In the genomic region with DNA sequence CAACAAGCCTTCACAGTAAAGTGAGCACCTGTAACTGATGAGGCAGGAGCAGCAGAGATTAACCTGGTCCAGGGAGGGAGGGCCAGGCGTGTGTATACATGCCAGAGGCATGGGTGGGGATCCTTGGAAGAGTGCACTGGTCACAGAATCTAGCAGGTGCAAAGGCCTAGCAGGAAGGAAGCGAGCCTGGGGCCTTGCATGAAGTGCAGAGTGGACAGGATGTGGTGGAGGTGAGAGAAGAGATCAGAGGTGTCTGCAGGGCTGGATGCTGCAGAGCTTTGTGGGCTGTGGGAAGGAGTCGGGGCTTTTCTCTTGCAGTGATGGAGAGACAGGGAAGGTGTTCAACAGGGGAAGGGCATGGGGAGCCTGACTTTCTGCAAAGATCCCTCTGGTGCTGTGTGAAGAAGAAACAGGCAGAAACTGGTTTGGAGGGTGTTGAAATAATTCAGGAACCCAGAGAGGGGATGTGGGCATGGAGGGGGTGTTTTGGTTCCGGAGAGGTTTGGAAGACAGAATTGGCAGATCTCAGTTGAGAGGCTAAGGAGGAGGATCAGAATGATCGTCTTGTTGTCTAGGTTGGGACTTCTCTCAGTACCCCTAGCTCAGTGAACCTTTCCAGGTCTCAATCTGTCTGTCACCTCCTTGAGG, we compare ENCODE assay signal across 8 cellular contexts. TPM values are rescaled to one million over a fixed set of nuclear protein-coding genes. Genes with fewer than 3 reads are reported as not detected.
DNase-seq lines count a peak whose midpoint lies in the region; ATAC-seq and TF ChIP-seq lines count a peak whose summit lies in the region.

No MANE protein-coding gene starts in this region.

- no peak overlapping the region for H3K4me3 ChIP-seq in adrenal gland

- no peak for TF ChIP-seq POLR2A in adrenal gland (IDR thresholded peaks at IDR 0.05)

- peaks cover 67% of the 10 kb centered on the region for H3K4me1 Mint-ChIP-seq in activated CD8-positive, alpha-beta memory T cell treated with anti-CD3 and anti-CD28 coated beads, Interleukin-2, amount 10 ng/mL, durations not matched to agents 7 days and 5 days
- H3K4me1 Mint-ChIP-seq in stimulated activated memory B cell treated with anti-CD40 and anti-IgM and Interleukin-4, amounts not matched to agents 10 μg/mL and 1 μg/mL and 100 μg/mL, for 72 hours = peaks cover 36% of the 10 kb centered on the region

- intact Hi-C loops in adrenal gland (cut with DNase I) = no loop called here

- TF ChIP-seq CTCF in adrenal gland (IDR thresholded peaks at IDR 0.05) = no peak

- H3K27me3 ChIP-seq in adrenal gland = no peaks in the 10 kb centered on the region

- DNase-seq in activated gamma-delta T cell treated with Interleukin-2 at 50 U/mL for 16 hours (peak; percentile 68), activated gamma-delta T cell (lab: John Stamatoyannopoulos, UW) (no peak), adrenal gland (no peak)
- DNase-seq in activated CD8-positive, alpha-beta memory T cell treated with anti-CD3 and anti-CD28 coated beads, Interleukin-2, amount 10 ng/mL, durations not matched to agents 7 days and 5 days = peak; percentile 92

- 59 to 71% (median 71%) methylated on average over 5 of the region's 5 CpGs for WGBS in adrenal gland, 4 donors

- H3K36me3 ChIP-seq in adrenal gland (replicated peaks in 1 of 2) = no peaks in the 10 kb centered on the region

- no peaks in the 10 kb centered on the region for H3K9me3 Mint-ChIP-seq in activated CD8-positive, alpha-beta memory T cell treated with anti-CD3 and anti-CD28 coated beads, Interleukin-2, amount 10 ng/mL, durations not matched to agents 7 days and 5 days (ENCODE audit: low read depth)
- no peaks in the 10 kb centered on the region for H3K9me3 Mint-ChIP-seq in stimulated activated memory B cell treated with anti-CD40 and anti-IgM and Interleukin-4, amounts not matched to agents 10 μg/mL and 1 μg/mL and 100 μg/mL, for 72 hours

- no peaks in the 10 kb centered on the region for H3K27me3 Mint-ChIP-seq in activated CD8-positive, alpha-beta memory T cell treated with anti-CD3 and anti-CD28 coated beads, Interleukin-2, amount 10 ng/mL, durations not matched to agents 7 days and 5 days
- H3K27me3 Mint-ChIP-seq in stimulated activated memory B cell treated with anti-CD40 and anti-IgM and Interleukin-4, amounts not matched to agents 10 μg/mL and 1 μg/mL and 100 μg/mL, for 72 hours = no peaks in the 10 kb centered on the region

- peaks cover 3 to 13% of the 10 kb centered on the region in 2 donors for H3K4me1 ChIP-seq in adrenal gland (replicated peaks in 1 of 2)

- H3K27ac Mint-ChIP-seq in activated CD8-positive, alpha-beta memory T cell treated with anti-CD3 and anti-CD28 coated beads, Interleukin-2, amount 10 ng/mL, durations not matched to agents 7 days and 5 days = peak overlapping the region; percentile 83
- H3K27ac Mint-ChIP-seq in stimulated activated memory B cell treated with anti-CD40 and anti-IgM and Interleukin-4, amounts not matched to agents 10 μg/mL and 1 μg/mL and 100 μg/mL, for 72 hours = peak overlapping the region; percentile 25

- peaks cover 9% of the 10 kb centered on the region for H3K36me3 Mint-ChIP-seq in activated CD8-positive, alpha-beta memory T cell treated with anti-CD3 and anti-CD28 coated beads, Interleukin-2, amount 10 ng/mL, durations not matched to agents 7 days and 5 days
- no peaks in the 10 kb centered on the region for H3K36me3 Mint-ChIP-seq in stimulated activated memory B cell treated with anti-CD40 and anti-IgM and Interleukin-4, amounts not matched to agents 10 μg/mL and 1 μg/mL and 100 μg/mL, for 72 hours

- no peaks in the 10 kb centered on the region for H3K9me3 ChIP-seq in adrenal gland (replicated peaks in 1 of 3)

- ATAC-seq in HG03571 (IDR thresholded peaks at IDR 0.05; ENCODE audit: unreplicated experiment) = peak; percentile 53
- peak; percentile 59 for ATAC-seq in activated CD8-positive, alpha-beta memory T cell treated with anti-CD3 and anti-CD28 coated beads, Interleukin-2, amount 10 ng/mL, durations not matched to agents 7 days and 5 days
- ATAC-seq in stimulated activated memory B cell treated with anti-CD40 and anti-IgM and Interleukin-4, amounts not matched to agents 10 μg/mL and 1 μg/mL and 100 μg/mL, for 72 hours = peak; percentile 34
- ATAC-seq in HG03520 (IDR thresholded peaks at IDR 0.05; ENCODE audit: unreplicated experiment) = no peak
- no peak for ATAC-seq in HG02759 (IDR thresholded peaks at IDR 0.05; ENCODE audit: unreplicated experiment)

- CTCF ChIA-PET in activated CD8-positive, alpha-beta memory T cell treated with anti-CD3 and anti-CD28 coated beads, Interleukin-2, amount 10 ng/mL, durations not matched to agents 7 days and 5 days (lab: Charles Lee) = interaction anchor here (0.6 to 1.4 kb wide), 11 partner anchors 12 to 162 kb away, joined by 3 to 7 read pairs (median 4); no protein-coding TSS in a partner anchor

- H3K27ac ChIP-seq in adrenal gland = no peak overlapping the region

- peak overlapping the region; percentile 60 for H3K4me3 Mint-ChIP-seq in activated CD8-positive, alpha-beta memory T cell treated with anti-CD3 and anti-CD28 coated beads, Interleukin-2, amount 10 ng/mL, durations not matched to agents 7 days and 5 days
- no peak overlapping the region for H3K4me3 Mint-ChIP-seq in stimulated activated memory B cell treated with anti-CD40 and anti-IgM and Interleukin-4, amounts not matched to agents 10 μg/mL and 1 μg/mL and 100 μg/mL, for 72 hours

RNA-seq across cellular contexts. Expression of a gene that starts 2.6 kb away (rescaled TPM):
- total RNA-seq in activated CD8-positive, alpha-beta memory T cell treated with anti-CD3 and anti-CD28 coated beads, Interleukin-2, amount 10 ng/mL, durations not matched to agents 7 days and 5 days = 10 to 100 TPM; 61.6 to 81.6 TPM
- 100 to 1,000 TPM in 1 of 8 donors, 10 to 100 TPM in 7; 29.5 to 167 (median 75.2) TPM for total RNA-seq in adrenal gland
- 10 to 100 TPM; 15.7 to 21.2 (median 17.7) TPM for polyA plus RNA-seq in adrenal gland

RNA-seq across cellular contexts. Expression of a gene that starts 25.3 kb away (rescaled TPM):
- under 1 TPM in 1 of 2 experiments, not detected in 1; 0.38 TPM for total RNA-seq in activated CD8-positive, alpha-beta memory T cell treated with anti-CD3 and anti-CD28 coated beads, Interleukin-2, amount 10 ng/mL, durations not matched to agents 7 days and 5 days
- total RNA-seq in adrenal gland = 1 to 10 TPM in 7 of 8 donors, under 1 TPM in 1; 0.72 to 2.6 (median 2.1) TPM
- polyA plus RNA-seq in adrenal gland = 1 to 10 TPM in 1 of 3 donors, under 1 TPM in 2; 0.55 to 1.4 (median 0.88) TPM

RNA-seq across cellular contexts. Expression of a gene that starts 29.3 kb away (rescaled TPM):
- under 1 TPM in 1 of 2 experiments, not detected in 1; 0.38 TPM for total RNA-seq in activated CD8-positive, alpha-beta memory T cell treated with anti-CD3 and anti-CD28 coated beads, Interleukin-2, amount 10 ng/mL, durations not matched to agents 7 days and 5 days
- not detected for total RNA-seq in adrenal gland
- not detected for polyA plus RNA-seq in adrenal gland

Comparison
In these comparisons a context has a peak if more than half of its experiments do, and no peak if none do; other contexts are left out.
1. DNase-seq: peak in activated gamma-delta T cell treated with Interleukin-2 at 50 U/mL for 16 hours (single experiment) and activated CD8-positive, alpha-beta memory T cell treated with anti-CD3 and anti-CD28 coated beads, Interleukin-2, amount 10 ng/mL, durations not matched to agents 7 days and 5 days (single experiment); none in activated gamma-delta T cell (single experiment) and adrenal gland (0 of 7).
2. ATAC-seq: peak in HG03571 (single experiment), activated CD8-positive, alpha-beta memory T cell treated with anti-CD3 and anti-CD28 coated beads, Interleukin-2, amount 10 ng/mL, durations not matched to agents 7 days and 5 days (single experiment) and stimulated activated memory B cell treated with anti-CD40 and anti-IgM and Interleukin-4, amounts not matched to agents 10 μg/mL and 1 μg/mL and 100 μg/mL, for 72 hours (single experiment); none in HG03520 (single experiment) and HG02759 (single experiment).